27 cellular contexts compared by ENCODE assay signal in the genomic region with DNA sequence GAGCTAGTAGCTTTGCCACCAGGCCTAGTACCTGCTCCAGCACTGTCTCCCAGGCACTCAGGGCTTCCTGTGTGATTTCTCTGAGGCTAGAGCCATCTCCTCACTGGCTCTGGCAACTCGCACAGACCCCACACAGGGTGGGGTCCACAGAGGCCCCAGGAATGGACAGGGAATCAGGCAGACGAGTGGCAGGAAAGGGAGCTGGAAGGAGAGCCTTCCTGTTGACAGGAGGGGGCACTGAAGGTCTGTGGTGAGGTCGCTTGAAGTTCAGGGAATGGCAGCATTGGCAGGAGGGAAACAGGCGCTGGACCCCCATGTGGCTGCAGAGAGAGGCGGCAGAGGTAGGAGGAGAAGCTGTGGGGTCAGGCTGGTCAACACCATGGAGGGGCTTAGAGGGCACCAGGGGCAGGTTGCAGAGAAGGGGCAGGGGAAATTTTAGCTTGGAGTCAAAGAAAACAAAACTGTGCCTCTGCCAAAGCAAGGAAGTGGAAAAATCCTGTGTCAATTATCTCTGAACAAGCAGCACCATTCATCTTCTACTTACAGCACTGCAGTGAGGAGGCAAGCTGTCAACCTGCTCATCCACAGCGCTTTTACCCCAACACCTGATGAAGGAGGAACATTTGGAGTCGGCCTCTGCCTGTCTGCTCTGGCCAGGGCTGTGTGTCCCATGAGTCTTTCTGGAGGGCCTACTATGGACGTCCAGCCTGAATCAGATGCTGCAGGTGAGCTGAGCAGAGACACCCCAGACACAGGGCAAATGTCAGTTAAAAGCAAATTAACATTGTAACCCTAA.
A peak's percentile ranks its signal among the peaks of the same experiment; 100 is the strongest.
DNase-seq lines count a peak whose midpoint lies in the region; ATAC-seq, FAIRE-seq and TF ChIP-seq lines count a peak whose summit lies in the region.
"Had no signal": no experiment of that assay in that cellular context is flagged by ENCODE, and none has a peak within 500 bp of the region (broad histone marks: within the 10 kb centered on the region; RNA-seq: fewer than 3 reads in every experiment).

No MANE protein-coding gene starts in this region.

- H3K27me3 ChIP-seq in GM23338 (ENCODE audit: insufficient read depth) (no peaks in the 10 kb centered on the region), H1 (replicated peaks in 1 of 4; ENCODE audit: control insufficient read depth in 3 of 4, extremely low read depth in 1 of 4, insufficient read depth in 3 of 4, low read length in 3 of 4) (no peaks in the 10 kb centered on the region)
- H3K27me3 ChIP-seq: breast epithelium had no signal

- no peak for FAIRE-seq in H1 (lab: Jason Lieb, UNC)
- FAIRE-seq: G401.6, TTC549 had no signal

- H3K4ac ChIP-seq in H1 (replicated peaks; ENCODE audit: insufficient read length, low read depth, low read length): no peak overlapping the region

- no peak overlapping the region for H3K9ac ChIP-seq in H1 (replicated peaks in 1 of 4; ENCODE audit: extremely low read depth in 1 of 4, low read depth in 3 of 4, low read length in 3 of 4)
- H3K9ac ChIP-seq: KMS-11 had no signal

- H3K79me1 ChIP-seq in H1 (ENCODE audit: low read depth, low read length): no peaks in the 10 kb centered on the region

- peak; percentile 69 to 70 for TF ChIP-seq RAD21 in H1 (IDR thresholded peaks at IDR 0.05 in 1 of 2, conservative IDR thresholded peaks at IDR 0.05 in 1 of 2; ENCODE audit: low read depth in 2 of 2, low read length in 2 of 2)

- ATAC-seq in GM23338 (peak; percentile 73), GM21367 (IDR thresholded peaks at IDR 0.05; ENCODE audit: unreplicated experiment) (no peak)
- ATAC-seq in stimulated activated effector memory CD8-positive, alpha-beta T cell treated with anti-CD3 and anti-CD28 coated beads, Interleukin-12 subunit alpha, Interleukin-12 subunit beta, amount 100 ng/mL, for 72 hours: no peak
- ATAC-seq: Panc1; stimulated activated memory B cell treated with anti-CD40 and anti-IgM and Interleukin-4, amounts not matched to agents 10 μg/mL and 1 μg/mL and 100 μg/mL, for 72 hours had no signal

- H2AFZ ChIP-seq in GM23338 (no peak overlapping the region), H1 (ENCODE audit: low read length) (no peak overlapping the region)

- no peak overlapping the region for H3K56ac ChIP-seq in H1 (replicated peaks; ENCODE audit: insufficient read length, low read depth, low read length)

- no peak overlapping the region for H4K5ac ChIP-seq in H1 (ENCODE audit: insufficient read length, low read depth, low read length)

- H3K36me3 ChIP-seq in GM23338 (ENCODE audit: insufficient read depth) (no peaks in the 10 kb centered on the region), HEK293 (ENCODE audit: control insufficient read depth in 2 of 2, insufficient read depth in 1 of 2, low read length in 2 of 2) (no peaks in the 10 kb centered on the region), H1 (ENCODE audit: control insufficient read depth in 2 of 4, insufficient read depth in 4 of 4, low read length in 3 of 4) (no peaks in the 10 kb centered on the region)
- H3K36me3 ChIP-seq: breast epithelium, thoracic aorta had no signal

- no peak overlapping the region for H3K14ac ChIP-seq in H1 (ENCODE audit: insufficient read length)

- no peak overlapping the region; the same call in 1 of the 2 replicates for H3K27ac Mint-ChIP-seq in GM23338
- no peak overlapping the region for H3K27ac Mint-ChIP-seq in stimulated activated effector memory CD8-positive, alpha-beta T cell treated with anti-CD3 and anti-CD28 coated beads, Interleukin-12 subunit alpha, Interleukin-12 subunit beta, amount 100 ng/mL, for 72 hours
- H3K27ac Mint-ChIP-seq: activated naive CD4-positive, alpha-beta T cell treated with anti-CD3 and anti-CD28 coated beads, Interleukin-2, amount 10 ng/mL, durations not matched to agents 7 days and 5 days; CD4-positive, CD25-positive, alpha-beta regulatory T cell; stimulated activated memory B cell treated with anti-CD40 and anti-IgM and Interleukin-4, amounts not matched to agents 10 μg/mL and 1 μg/mL and 100 μg/mL, for 72 hours had no signal

- H2AK5ac ChIP-seq in H1 (ENCODE audit: low read depth, low read length): no peak overlapping the region

- no peaks in the 10 kb centered on the region for H3K23me2 ChIP-seq in H1 (ENCODE audit: low read depth, low read length)

- no peaks in the 10 kb centered on the region for H3F3A ChIP-seq in GM23338 (replicated peaks; ENCODE audit: low read depth)

- no peak overlapping the region for H3K4me2 ChIP-seq in GM23338
- H3K4me2 ChIP-seq in H1 (ENCODE audit: insufficient read depth in 1 of 2, low read depth in 2 of 2, low read length in 2 of 2): no peak overlapping the region
- H3K4me2 ChIP-seq: KMS-11 had no signal

- H3K4me3 Mint-ChIP-seq in GM23338: no peak overlapping the region
- H3K4me3 Mint-ChIP-seq in stimulated activated effector memory CD8-positive, alpha-beta T cell treated with anti-CD3 and anti-CD28 coated beads, Interleukin-12 subunit alpha, Interleukin-12 subunit beta, amount 100 ng/mL, for 72 hours: no peak overlapping the region
- H3K4me3 Mint-ChIP-seq: activated naive CD4-positive, alpha-beta T cell treated with anti-CD3 and anti-CD28 coated beads, Interleukin-2, amount 10 ng/mL, durations not matched to agents 7 days and 5 days; CD4-positive, CD25-positive, alpha-beta regulatory T cell; stimulated activated memory B cell treated with anti-CD40 and anti-IgM and Interleukin-4, amounts not matched to agents 10 μg/mL and 1 μg/mL and 100 μg/mL, for 72 hours had no signal

- no peak overlapping the region for H4K8ac ChIP-seq in H1 (ENCODE audit: extremely low read depth, insufficient read depth, low read length)

- intact Hi-C loops in posterior vena cava (cut with DNase I): no loop called here

- H3K9me3 ChIP-seq in HEK293 (ENCODE audit: control insufficient read depth, insufficient read depth, low read depth, low read length) (no peaks in the 10 kb centered on the region), H1 (ENCODE audit: insufficient read depth in 2 of 2, low read depth in 1 of 2, low read length in 1 of 2) (no peaks in the 10 kb centered on the region)
- H3K9me3 ChIP-seq: breast epithelium, thoracic aorta had no signal

- H3K27me3 Mint-ChIP-seq in GM23338 (ENCODE audit: insufficient read depth, low read depth, poor library complexity): peaks cover 24% of the 10 kb centered on the region
- H3K27me3 Mint-ChIP-seq: CD4-positive, CD25-positive, alpha-beta regulatory T cell had no signal

- no peak overlapping the region for H2BK12ac ChIP-seq in H1 (ENCODE audit: low read depth, low read length)

- H3K79me2 ChIP-seq in GM23338 (replicated peaks; ENCODE audit: insufficient read depth): no peaks in the 10 kb centered on the region
- H3K79me2 ChIP-seq in H1 (ENCODE audit: control insufficient read depth in 1 of 2, insufficient read depth in 2 of 2, low read length in 2 of 2): no peaks in the 10 kb centered on the region

- H3K9me2 ChIP-seq in GM23338 (ENCODE audit: insufficient read depth): 0 out of 2 replicates have a peak, but pooled peaks cover 3% of the 10 kb centered on the region

- DNase-seq in GM23338 (ENCODE audit: low spot score): peak; percentile 39
- no peak for DNase-seq in H1 (ENCODE audit: low read depth in 1 of 2, low spot score in 2 of 2)
- DNase-seq in posterior vena cava (ENCODE audit: low spot score): peak; percentile 56
- no peak for DNase-seq in SK-N-DZ (ENCODE audit: low spot score)
- no peak for DNase-seq in stimulated activated effector memory CD8-positive, alpha-beta T cell treated with anti-CD3 and anti-CD28 coated beads, Interleukin-12 subunit alpha, Interleukin-12 subunit beta, amount 100 ng/mL, for 72 hours (ENCODE audit: low spot score in 2 of 2)
- DNase-seq: activated CD8-positive, alpha-beta memory T cell treated with anti-CD3 and anti-CD28 coated beads for 24 hours; activated naive CD4-positive, alpha-beta T cell treated with anti-CD3 and anti-CD28 coated beads, Interleukin-2, amount 10 ng/mL, durations not matched to agents 7 days and 5 days; activated T-cell treated with anti-CD3 and anti-CD28 coated beads, Interleukin-2, amount 50 U/mL, for 48 hours; amygdala; CD4-positive, CD25-positive, alpha-beta regulatory T cell; cortex of kidney; mammary epithelial cell; NCI-H1436; NCI-H2107; NCI-H510A; SHP77 treated with DMSO at 0.1 percent for 48 hours; stimulated activated CD4-positive, alpha-beta T cell treated with anti-CD3 and anti-CD28 coated beads, Interleukin-2, amount 100 ng/mL, for 48 hours; T-helper 1 cell had no signal

- H2BK20ac ChIP-seq in H1 (ENCODE audit: low read length): peak overlapping the region; percentile 49; the same call in 1 of the 2 replicates

- no peaks in the 10 kb centered on the region for H3K36me3 Mint-ChIP-seq in GM23338 (ENCODE audit: low read depth)
- no peaks in the 10 kb centered on the region for H3K36me3 Mint-ChIP-seq in stimulated activated effector memory CD8-positive, alpha-beta T cell treated with anti-CD3 and anti-CD28 coated beads, Interleukin-12 subunit alpha, Interleukin-12 subunit beta, amount 100 ng/mL, for 72 hours
- H3K36me3 Mint-ChIP-seq: activated naive CD4-positive, alpha-beta T cell treated with anti-CD3 and anti-CD28 coated beads, Interleukin-2, amount 10 ng/mL, durations not matched to agents 7 days and 5 days; CD4-positive, CD25-positive, alpha-beta regulatory T cell; stimulated activated memory B cell treated with anti-CD40 and anti-IgM and Interleukin-4, amounts not matched to agents 10 μg/mL and 1 μg/mL and 100 μg/mL, for 72 hours had no signal

- no peak overlapping the region for H3K23ac ChIP-seq in H1 (ENCODE audit: insufficient read length)

- no peak overlapping the region for H2BK5ac ChIP-seq in H1 (ENCODE audit: low read depth, low read length)

- no peak overlapping the region for H4K91ac ChIP-seq in H1 (replicated peaks; ENCODE audit: insufficient read length, low read length)

- TF ChIP-seq EP300 in H1 (IDR thresholded peaks at IDR 0.05; ENCODE audit: borderline replicate concordance in 1 of 2, low read depth in 2 of 2, low read length in 2 of 2): no peak

- 78% methylated on average over 8 of the region's 8 CpGs; no CpG with 5 or more reads in 1 of the 2 experiments for WGBS in H1 (ENCODE audit: extremely low coverage in 1 of 2, insufficient coverage in 1 of 2, insufficient read length in 1 of 2, insufficient replicate concordance in 2 of 2, low coverage in 1 of 2, low lambda C conversion rate in 2 of 2, missing lambda C conversion rate in 1 of 2), 2 experiments

- H3K9me3 Mint-ChIP-seq in GM23338: no peaks in the 10 kb centered on the region; the same call in 1 of the 3 replicates
- H3K9me3 Mint-ChIP-seq in stimulated activated effector memory CD8-positive, alpha-beta T cell treated with anti-CD3 and anti-CD28 coated beads, Interleukin-12 subunit alpha, Interleukin-12 subunit beta, amount 100 ng/mL, for 72 hours: no peaks in the 10 kb centered on the region
- H3K9me3 Mint-ChIP-seq: activated naive CD4-positive, alpha-beta T cell treated with anti-CD3 and anti-CD28 coated beads, Interleukin-2, amount 10 ng/mL, durations not matched to agents 7 days and 5 days; CD4-positive, CD25-positive, alpha-beta regulatory T cell had no signal

- peak; percentile 25 to 67; a peak in 3 of 4 replicates for TF ChIP-seq CTCF in GM23338 (conservative IDR thresholded peaks at IDR 0.05; ENCODE audit: low read depth in 2 of 2)
- peak; percentile 24; the same call in 1 of the 2 replicates for TF ChIP-seq CTCF in HEK293 (tag by site-specific recombination; IDR thresholded peaks at IDR 0.05)
- peak; percentile 41 to 55 (median 54) for TF ChIP-seq CTCF in H1 (IDR thresholded peaks at IDR 0.05; ENCODE audit: control extremely low read depth in 1 of 3, insufficient read depth in 1 of 3, low read depth in 1 of 3, low read length in 3 of 3)

- no peak overlapping the region for H3K27ac ChIP-seq in GM23338 (ENCODE audit: low read depth)
- H3K27ac ChIP-seq in HEK293 (ENCODE audit: extremely low read depth, low read depth, low read length): no peak overlapping the region
- H3K27ac ChIP-seq in H1 (ENCODE audit: low read depth, low read length): no peak overlapping the region
- H3K27ac ChIP-seq: breast epithelium, KMS-11, thoracic aorta had no signal

- H3K4me3 ChIP-seq in GM23338 (no peak overlapping the region), HEK293 (ENCODE audit: low read depth, low read length) (no peak overlapping the region), H1 (ENCODE audit: extremely low read depth in 1 of 4, insufficient read depth in 2 of 4, low read depth in 3 of 4, low read length in 4 of 4) (no peak overlapping the region)
- H3K4me3 ChIP-seq: breast epithelium, thoracic aorta had no signal

- H2BK15ac ChIP-seq in H1 (ENCODE audit: low read length): no peak overlapping the region

- no peak overlapping the region for H3K18ac ChIP-seq in H1 (ENCODE audit: extremely low read depth, low read length)

- no peak overlapping the region for H2BK120ac ChIP-seq in H1 (replicated peaks; ENCODE audit: low read depth, low read length)

- H4K20me1 ChIP-seq in GM23338 (replicated peaks; ENCODE audit: insufficient read depth) (no peaks in the 10 kb centered on the region), H1 (replicated peaks in 1 of 2; ENCODE audit: control insufficient read depth in 1 of 2, insufficient read depth in 2 of 2, low read length in 2 of 2) (no peaks in the 10 kb centered on the region)

- POLR2A ChIA-PET in HEK293 (lab: Yijun Ruan, JAX) (no interaction called here), H1 (lab: Charles Lee; ENCODE audit: partially characterized antibody) (interaction anchor here (1.8 kb wide), 1 partner anchor 9 kb away, joined by 6 read pairs; no protein-coding TSS in a partner anchor)

- CTCF ChIA-PET in HEK293 (lab: Yijun Ruan, JAX): interaction anchor here (0.7 to 1.3 kb wide), 5 partner anchors 11 to 772 kb away, joined by 3 to 5 read pairs (median 3); no protein-coding TSS in a partner anchor
- CTCF ChIA-PET in H1 (lab: Charles Lee; ENCODE audit: partially characterized antibody): interaction anchor here (0.5 to 4.6 kb wide), 28 partner anchors 9 to 714 kb away, joined by 3 to 21 read pairs (median 4); no protein-coding TSS in a partner anchor

- H3K4me1 ChIP-seq in GM23338 (ENCODE audit: insufficient read depth) (peaks cover 36% of the 10 kb centered on the region), HEK293 (ENCODE audit: control insufficient read depth, insufficient read depth, low read length) (no peaks in the 10 kb centered on the region), H1 (replicated peaks in 1 of 4; ENCODE audit: control insufficient read depth in 3 of 4, insufficient read depth in 4 of 4, low read length in 3 of 4) (peaks cover 3 to 26% (median 4%) of the 10 kb centered on the region in 4 experiments; a peak in 6 of 7 replicates)
- H3K4me1 ChIP-seq: breast epithelium had no signal

- peaks cover 50% of the 10 kb centered on the region for H3K4me1 Mint-ChIP-seq in GM23338
- H3K4me1 Mint-ChIP-seq in stimulated activated effector memory CD8-positive, alpha-beta T cell treated with anti-CD3 and anti-CD28 coated beads, Interleukin-12 subunit alpha, Interleukin-12 subunit beta, amount 100 ng/mL, for 72 hours: no peaks in the 10 kb centered on the region
- H3K4me1 Mint-ChIP-seq: activated naive CD4-positive, alpha-beta T cell treated with anti-CD3 and anti-CD28 coated beads, Interleukin-2, amount 10 ng/mL, durations not matched to agents 7 days and 5 days; CD4-positive, CD25-positive, alpha-beta regulatory T cell had no signal

- no peak for TF ChIP-seq POLR2A in H1 (IDR thresholded peaks at IDR 0.05; ENCODE audit: control extremely low read depth in 1 of 2, low read depth in 2 of 2, low read length in 2 of 2)

Comparison
In these comparisons a context has a peak if more than half of its experiments do, and no peak if none do; other contexts are left out.
1. DNase-seq: peak in GM23338 (single experiment) and posterior vena cava (single experiment); none in H1 (0 of 2), SK-N-DZ (single experiment) and stimulated activated effector memory CD8-positive, alpha-beta T cell treated with anti-CD3 and anti-CD28 coated beads, Interleukin-12 subunit alpha, Interleukin-12 subunit beta, amount 100 ng/mL, for 72 hours (0 of 2).
2. Peak in every context shown above with its lines, with median percentiles within 50 percentile points of each other: CTCF ChIP-seq.